In genomic region chr15:50744601-50745000, GRCh38 we compare ENCODE assay signal across 2 cellular contexts.
TF ChIP-seq lines count a peak whose summit lies in the region.

No MANE protein-coding gene starts in this region.

TF ChIP-seq in IMR-90, 13 proteins besides CTCF, POLR2A, EP300 and RAD21:
- TF ChIP-seq MXI1 (IDR thresholded peaks at IDR 0.05; ENCODE audit: borderline replicate concordance, low read depth, low read length) (no peak), CEBPB (IDR thresholded peaks at IDR 0.05; ENCODE audit: low read depth, low read length) (peak; percentile 77), RFX5 (IDR thresholded peaks at IDR 0.05; ENCODE audit: low read depth, low read length) (no peak), NFE2L2 (IDR thresholded peaks at IDR 0.05; ENCODE audit: low read depth, low read length) (no peak)

TF ChIP-seq in K562, 482 proteins besides CTCF, POLR2A, EP300 and RAD21:
- TF ChIP-seq ATF3 (IDR thresholded peaks at IDR 0.05) (peak; percentile 32; the same call in 1 of the 2 replicates), ATF3 (CRISPR knock-in tag; conservative IDR thresholded peaks at IDR 0.05) (no peak), NR2F6 (CRISPR knock-in tag; IDR thresholded peaks at IDR 0.05) (no peak), BRCA1 (IDR thresholded peaks at IDR 0.05) (no peak), BRCA1 (CRISPR knock-in tag; IDR thresholded peaks at IDR 0.05) (no peak), SPI1 (IDR thresholded peaks at IDR 0.05; ENCODE audit: borderline replicate concordance, low read depth, low read length) (no peak)
